In genomic region chr3:50320853-50321145, GRCh38 we compare ENCODE assay signal across 8 cellular contexts. TPM values are rescaled to one million over a fixed set of nuclear protein-coding genes. Genes with fewer than 3 reads are reported as not detected.
DNase-seq lines count a peak whose midpoint lies in the region; ATAC-seq and TF ChIP-seq lines count a peak whose summit lies in the region.

No MANE protein-coding gene starts in this region.

- H3K4me3 Mint-ChIP-seq in WTC11, result peak overlapping the region; percentile 93
- peak overlapping the region; percentile 86 to 90 for H3K4me3 Mint-ChIP-seq in stimulated activated naive B cell treated with anti-CD40 and anti-IgM and Interleukin-4, amounts not matched to agents 10 μg/mL and 1 μg/mL and 100 μg/mL, for 72 hours

- peaks cover 53% of the 10 kb centered on the region for H3K4me1 ChIP-seq in hepatocyte (ENCODE audit: insufficient read depth)

- under 1% methylated on average over 19 of the region's 22 CpGs for WGBS in hepatocyte (ENCODE audit: low lambda C conversion rate, missing lambda C conversion rate)

- no peaks in the 10 kb centered on the region for H3K9me2 ChIP-seq in hepatocyte (replicated peaks; ENCODE audit: insufficient read depth)

- no peaks in the 10 kb centered on the region for H3K9me3 Mint-ChIP-seq in WTC11
- no peaks in the 10 kb centered on the region for H3K9me3 Mint-ChIP-seq in stimulated activated naive B cell treated with anti-CD40 and anti-IgM and Interleukin-4, amounts not matched to agents 10 μg/mL and 1 μg/mL and 100 μg/mL, for 72 hours

- H3K36me3 ChIP-seq in hepatocyte (replicated peaks; ENCODE audit: insufficient read depth, low read depth), result no peaks in the 10 kb centered on the region

- peak overlapping the region; percentile 44 for H3K27ac Mint-ChIP-seq in WTC11
- peak overlapping the region; percentile 87 for H3K27ac Mint-ChIP-seq in stimulated activated naive B cell treated with anti-CD40 and anti-IgM and Interleukin-4, amounts not matched to agents 10 μg/mL and 1 μg/mL and 100 μg/mL, for 72 hours

- DNase-seq in NCI-H2227 treated with DMSO at 0.1 percent for 48 hours (lab: John Stamatoyannopoulos, UW) (peak; percentile 71), NCI-H2227 (lab: John Stamatoyannopoulos, UW; ENCODE audit: unreplicated experiment) (no peak), WTC11 (ENCODE audit: low spot score) (no peak), hepatocyte (ENCODE audit: low spot score) (no peak), GOT3 (lab: John Stamatoyannopoulos, UW) (no peak), GM03348 (ENCODE audit: low spot score) (no peak)
- no peak for DNase-seq in stimulated activated naive B cell treated with anti-CD40 and anti-IgM and Interleukin-4, amounts not matched to agents 10 μg/mL and 1 μg/mL and 100 μg/mL, for 72 hours

- H3K79me2 ChIP-seq in hepatocyte, result peaks cover 38% of the 10 kb centered on the region

- CTCF ChIA-PET in WTC11 (lab: Charles Lee), result interaction anchor here (0.7 to 5.5 kb wide), 11 partner anchors 20 to 291 kb away, joined by 3 to 95 read pairs (median 5); partner anchors contain the start of genes CISH, HYAL1, HYAL3 and NAA80

- POLR2A ChIA-PET in WTC11 (lab: Charles Lee), result no interaction called here

- ATAC-seq in WTC11, result no peak
- ATAC-seq in stimulated activated naive B cell treated with anti-CD40 and anti-IgM and Interleukin-4, amounts not matched to agents 10 μg/mL and 1 μg/mL and 100 μg/mL, for 72 hours (replicated peaks), result peak in 1 of 2 donors; percentile 19
- no peak for ATAC-seq in HG03439 (IDR thresholded peaks at IDR 0.05; ENCODE audit: unreplicated experiment)

- H4K20me1 ChIP-seq in hepatocyte (ENCODE audit: insufficient read depth, poor library complexity, severe bottlenecking), result peaks cover 3% of the 10 kb centered on the region

- H3K27ac ChIP-seq in hepatocyte, result peak overlapping the region; percentile 100

- H2AFZ ChIP-seq in hepatocyte, result no peak overlapping the region

- H3K4me2 ChIP-seq in hepatocyte, result peak overlapping the region; percentile 97

- no peaks in the 10 kb centered on the region for H3K27me3 Mint-ChIP-seq in WTC11 (ENCODE audit: low read depth)
- no peaks in the 10 kb centered on the region for H3K27me3 Mint-ChIP-seq in stimulated activated naive B cell treated with anti-CD40 and anti-IgM and Interleukin-4, amounts not matched to agents 10 μg/mL and 1 μg/mL and 100 μg/mL, for 72 hours

- H3K9me3 ChIP-seq in hepatocyte (ENCODE audit: low read depth), result no peaks in the 10 kb centered on the region

- H3K27me3 ChIP-seq in hepatocyte, result no peaks in the 10 kb centered on the region

- H3K4me1 Mint-ChIP-seq in WTC11, result peaks cover 40% of the 10 kb centered on the region
- peaks cover 44 to 81% of the 10 kb centered on the region in 2 donors for H3K4me1 Mint-ChIP-seq in stimulated activated naive B cell treated with anti-CD40 and anti-IgM and Interleukin-4, amounts not matched to agents 10 μg/mL and 1 μg/mL and 100 μg/mL, for 72 hours

- TF ChIP-seq CTCF in WTC11 (IDR thresholded peaks at IDR 0.05) (no peak), hepatocyte (IDR thresholded peaks at IDR 0.05; ENCODE audit: poor library complexity) (no peak)

- peaks cover 35% of the 10 kb centered on the region for H3K36me3 Mint-ChIP-seq in WTC11
- peaks cover 26 to 46% of the 10 kb centered on the region in 2 donors for H3K36me3 Mint-ChIP-seq in stimulated activated naive B cell treated with anti-CD40 and anti-IgM and Interleukin-4, amounts not matched to agents 10 μg/mL and 1 μg/mL and 100 μg/mL, for 72 hours

- H3K4me3 ChIP-seq in hepatocyte, result peak overlapping the region; percentile 88

TF ChIP-seq in WTC11, 78 proteins besides CTCF, POLR2A, EP300 and RAD21:
- TF ChIP-seq OVOL2 (CRISPR knock-in tag; IDR thresholded peaks at IDR 0.05; ENCODE audit: borderline replicate concordance), result no peak
- TF ChIP-seq NR1H2 (CRISPR knock-in tag; IDR thresholded peaks at IDR 0.05), result no peak
- no peak for TF ChIP-seq ZSCAN18 (CRISPR knock-in tag; IDR thresholded peaks at IDR 0.05)

RNA-seq across cellular contexts. Expression of gene HYAL2, which starts 1.7 kb away (rescaled TPM):
- total RNA-seq in WTC11 (2021), result 58.0 to 65.6 TPM (median 62.9 TPM) in 3 replicates
- 79.0 and 125 TPM in 2 replicates for total RNA-seq in hepatocyte
- 63.9 and 75.4 TPM in 2 replicates for polyA plus RNA-seq in hepatocyte

RNA-seq across cellular contexts. Expression of gene TUSC2, which starts 7.2 kb away (rescaled TPM):
- total RNA-seq in WTC11 (2021), result 34.7 to 41.1 TPM (median 38.0 TPM) in 3 replicates
- total RNA-seq in hepatocyte, result 30.0 and 33.1 TPM in 2 replicates
- polyA plus RNA-seq in hepatocyte, result 45.6 and 59.0 TPM in 2 replicates

RNA-seq across cellular contexts. Expression of gene HYAL1, which starts 17.4 kb away (rescaled TPM):
- total RNA-seq in WTC11 (2021) (3.4 to 3.8 TPM (median 3.5 TPM) in 3 replicates), hepatocyte (22.3 and 34.3 TPM in 2 replicates)
- 5.5 and 11.8 TPM in 2 replicates for polyA plus RNA-seq in hepatocyte

RNA-seq across cellular contexts. Expression of gene RASSF1, which starts 19.8 kb away (rescaled TPM):
- 13.2 to 14.5 TPM (median 14.5 TPM) in 3 replicates for total RNA-seq in WTC11 (2021)
- total RNA-seq in hepatocyte, result 11.3 and 13.4 TPM in 2 replicates
- 22.9 and 30.1 TPM in 2 replicates for polyA plus RNA-seq in hepatocyte

RNA-seq across cellular contexts. Expression of gene HYAL3, which starts 21.6 kb away (rescaled TPM):
- total RNA-seq in WTC11 (2021), result 2.9 to 3.8 TPM (median 3.2 TPM) in 3 replicates
- total RNA-seq in hepatocyte, result 3.7 and 9.0 TPM in 2 replicates
- polyA plus RNA-seq in hepatocyte, result 5.6 and 7.0 TPM in 2 replicates
